In the genomic region with DNA sequence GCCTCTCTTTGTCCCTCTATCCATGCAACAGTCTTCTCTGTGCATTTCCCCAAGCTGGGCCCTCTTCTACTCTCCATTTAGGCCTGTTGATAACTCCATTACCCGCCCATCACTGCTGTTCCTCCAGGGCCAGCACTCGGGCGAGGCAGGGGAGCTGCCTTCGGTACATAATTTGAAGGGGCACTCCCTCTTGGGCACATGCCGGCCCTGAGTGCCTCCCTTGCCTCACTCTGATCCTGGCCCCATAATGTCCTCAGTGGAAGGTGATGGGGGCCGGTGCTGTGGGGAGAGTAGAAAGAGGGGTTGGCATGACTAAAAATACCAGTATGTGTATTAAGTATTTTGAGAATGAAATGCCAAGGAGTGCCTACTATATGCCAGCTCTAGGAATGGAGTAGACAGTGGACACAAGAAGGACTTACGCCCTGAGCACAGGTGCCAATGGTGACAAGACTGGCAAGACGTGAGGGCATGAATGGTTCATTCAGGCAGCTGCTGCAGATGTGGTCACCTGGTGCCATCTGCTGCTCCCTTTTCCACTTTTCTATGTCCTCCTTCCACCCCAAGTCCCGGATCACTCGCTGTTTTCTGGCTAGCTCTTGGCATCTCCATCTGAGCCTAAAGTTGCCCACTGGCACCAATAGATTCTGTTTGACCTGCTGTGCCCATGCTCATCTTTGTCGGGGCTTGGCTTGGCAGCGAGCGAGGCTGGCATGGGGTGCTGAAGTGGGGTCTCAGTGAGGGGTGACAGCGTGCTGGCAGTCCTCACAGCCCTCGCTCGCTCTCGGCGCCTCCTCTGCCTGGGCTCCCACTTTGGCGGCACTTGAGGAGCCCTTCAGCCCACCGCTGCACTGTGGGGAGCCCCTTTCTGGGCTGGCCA, we compare ENCODE assay signal across 16 cellular contexts. TPM values are rescaled to one million over a fixed set of nuclear protein-coding genes. Genes with fewer than 3 reads are reported as not detected.
DNase-seq lines count a peak whose midpoint lies in the region; ATAC-seq and TF ChIP-seq lines count a peak whose summit lies in the region.
"Had no signal": no experiment of that assay in that cellular context is flagged by ENCODE, and none has a peak within 500 bp of the region (broad histone marks: within the 10 kb centered on the region; RNA-seq: fewer than 3 reads in every experiment).

No MANE protein-coding gene starts in this region.

- H3K36me3 Mint-ChIP-seq in neural progenitor cell = peaks cover 5% of the 10 kb centered on the region

- H3K36me3 ChIP-seq in RWPE2 (ENCODE audit: low read depth) (peaks cover 30% of the 10 kb centered on the region), neural progenitor cell (no peaks in the 10 kb centered on the region)

- H2AFZ ChIP-seq in neural progenitor cell (replicated peaks) = no peak overlapping the region

- ATAC-seq in RWPE2 (ENCODE audit: low read depth) (no peak), GM21447 (IDR thresholded peaks at IDR 0.05; ENCODE audit: unreplicated experiment) (no peak)

- H3K79me2 ChIP-seq in neural progenitor cell (ENCODE audit: low read depth) = no peaks in the 10 kb centered on the region

- peaks cover 32% of the 10 kb centered on the region for H3K4me1 Mint-ChIP-seq in neural progenitor cell
- H3K4me1 Mint-ChIP-seq: CD8-positive, alpha-beta memory T cell had no signal

- H3K4me3 ChIP-seq in RWPE2 (ENCODE audit: severe bottlenecking) (no peak overlapping the region), neural progenitor cell (no peak overlapping the region)
- H3K4me3 ChIP-seq: SK-N-MC had no signal

- no peak overlapping the region for H3K9ac ChIP-seq in neural progenitor cell

- DNase-seq in DMS53 (lab: John Stamatoyannopoulos, UW) = peak; percentile 19
- DNase-seq in DMS53 treated with DMSO at 0.1 percent for 48 hours (lab: John Stamatoyannopoulos, UW; ENCODE audit: unreplicated experiment) = no peak
- peak; percentile 26 for DNase-seq in GM13976 (ENCODE audit: low spot score)
- DNase-seq in RWPE2 (ENCODE audit: low spot score) = no peak
- no peak for DNase-seq in neural progenitor cell (ENCODE audit: low spot score)
- no peak for DNase-seq in cerebellar nuclear complex (lab: John Stamatoyannopoulos, UW)
- DNase-seq in stimulated activated CD4-positive, alpha-beta T cell treated with anti-CD3 and anti-CD28 coated beads, Interleukin-2, amount 100 ng/mL, for 48 hours = no peak
- DNase-seq: CD8-positive, alpha-beta memory T cell; HCEC 1CT; MV-4-11; NCI-H146; NCI-H2171 treated with DMSO at 0.1 percent for 48 hours; NCI-H510A treated with DMSO at 0.1 percent for 48 hours had no signal

- peaks cover 10% of the 10 kb centered on the region for H3K4me1 ChIP-seq in RWPE2 (ENCODE audit: insufficient read depth, poor library complexity, severe bottlenecking)
- H3K4me1 ChIP-seq in neural progenitor cell = peaks cover 19% of the 10 kb centered on the region

- H3K9me3 Mint-ChIP-seq in neural progenitor cell = no peaks in the 10 kb centered on the region
- H3K9me3 Mint-ChIP-seq: CD8-positive, alpha-beta memory T cell had no signal

- H3K27me3 ChIP-seq in RWPE2 (ENCODE audit: insufficient read depth, poor library complexity, severe bottlenecking) (no peaks in the 10 kb centered on the region), neural progenitor cell (no peaks in the 10 kb centered on the region)

- no peak overlapping the region for H3K4me3 Mint-ChIP-seq in neural progenitor cell
- H3K4me3 Mint-ChIP-seq: CD8-positive, alpha-beta memory T cell had no signal

- in situ Hi-C loops in GM13976 (cut with MboI; ENCODE audit: low sequenced_read_pairs, unreplicated experiment) = no loop called here

- H3K4me2 ChIP-seq in neural progenitor cell = no peak overlapping the region

- peaks cover 22% of the 10 kb centered on the region for H3F3A ChIP-seq in neural progenitor cell (ENCODE audit: low read depth)

- peak overlapping the region; percentile 16 for H3K27ac ChIP-seq in RWPE2 (ENCODE audit: poor library complexity, severe bottlenecking)
- no peak overlapping the region for H3K27ac ChIP-seq in neural progenitor cell
- H3K27ac ChIP-seq: 22Rv1, SK-N-MC had no signal

- H3K27me3 Mint-ChIP-seq in neural progenitor cell (ENCODE audit: insufficient read depth, low read depth) = peaks cover 7% of the 10 kb centered on the region

- peak overlapping the region; percentile 14 for H3K27ac Mint-ChIP-seq in neural progenitor cell

- H3K9me3 ChIP-seq in RWPE2 (ENCODE audit: severe bottlenecking) (no peaks in the 10 kb centered on the region), neural progenitor cell (ENCODE audit: low read depth) (no peaks in the 10 kb centered on the region)

- TF ChIP-seq CTCF in GM13976 (IDR thresholded peaks at IDR 0.05; ENCODE audit: borderline replicate concordance, control extremely low read depth, extremely low read depth, insufficient read depth, missing control alignments) = no peak
- no peak for TF ChIP-seq CTCF in RWPE2 (IDR thresholded peaks at IDR 0.05; ENCODE audit: poor library complexity, severe bottlenecking)
- no peak for TF ChIP-seq CTCF in neural progenitor cell (IDR thresholded peaks at IDR 0.05)

- no peaks in the 10 kb centered on the region for H4K20me1 ChIP-seq in neural progenitor cell (ENCODE audit: low read depth)

RNA-seq across cellular contexts. Expression of a gene that starts 22.6 kb away (rescaled TPM):
- 44.1 and 47.9 TPM in 2 replicates for total RNA-seq in neural progenitor cell (ENCODE audit: low replicate concordance)

RNA-seq across cellular contexts. Expression of a gene that starts 25.7 kb away (rescaled TPM):
- 1.4 and 3.3 TPM in 2 replicates for total RNA-seq in neural progenitor cell (ENCODE audit: low replicate concordance)

Comparison
In these comparisons a context has a peak if more than half of its experiments do, and no peak if none do; other contexts are left out.
1. DNase-seq: peak in DMS53 (single experiment) and GM13976 (single experiment); none in DMS53 treated with DMSO at 0.1 percent for 48 hours (single experiment), RWPE2 (single experiment), neural progenitor cell (single experiment), cerebellar nuclear complex (0 of 2) and stimulated activated CD4-positive, alpha-beta T cell treated with anti-CD3 and anti-CD28 coated beads, Interleukin-2, amount 100 ng/mL, for 48 hours (0 of 2).